In genomic region chr3:73813978-73814292, GRCh38 we compare ENCODE assay signal across 24 cellular contexts.
"Had no signal": no experiment of that assay in that cellular context is flagged by ENCODE, and none has a peak within 500 bp of the region (broad histone marks: within the 10 kb centered on the region; RNA-seq: fewer than 3 reads in every experiment).

No MANE protein-coding gene starts in this region.

- DNase-seq: hypothalamus; immature natural killer cell; kidney; left colon; left lung; lower lobe of right lung; naive thymus-derived CD4-positive, alpha-beta T cell; occipital lobe; retina; right cardiac atrium; stimulated activated CD4-positive, alpha-beta T cell treated with anti-CD3 and anti-CD28 coated beads, Interleukin-12 subunit alpha, Interleukin-12 subunit beta, amount 100 ng/mL, for 4 hours; stimulated activated CD4-positive, alpha-beta T cell treated with anti-CD3 and anti-CD28 coated beads, Interleukin-15, amount 100 ng/mL, for 24 hours; stimulated activated CD4-positive, alpha-beta T cell treated with anti-CD3 and anti-CD28 coated beads, Interleukin-2, amount 100 ng/mL, for 24 hours; stimulated activated CD4-positive, alpha-beta T cell treated with anti-CD3 and anti-CD28 coated beads, Interleukin-4, amount 100 ng/mL, for 1 hour; stimulated activated naive B cell treated with anti-CD40 and anti-IgM and Interleukin-4, amounts not matched to agents 10 μg/mL and 1 μg/mL and 100 μg/mL, for 72 hours; stimulated activated naive CD8-positive, alpha-beta T cell treated with anti-CD3 and anti-CD28 coated beads, Interleukin-15, Interleukin-2, amounts not matched to agents 100 U/mL and 50 U/mL, for 24 hours; stomach; upper lobe of left lung had no signal

- H3K4me2 ChIP-seq: neural progenitor cell had no signal

- H3K4me3 ChIP-seq: left lung, lower lobe of right lung, neural progenitor cell, skin epidermis, stomach, suprapubic skin, tibial nerve, upper lobe of left lung had no signal

- H3K9ac ChIP-seq: neural progenitor cell had no signal

- H3K36me3 ChIP-seq: left lung, lower lobe of right lung, neural progenitor cell, neutrophil, stomach, suprapubic skin, tibial nerve, upper lobe of left lung, vagina had no signal

- H3K27me3 ChIP-seq: left lung, neural progenitor cell, neutrophil, stomach, suprapubic skin, tibial nerve, upper lobe of left lung, vagina had no signal

- H3K27ac ChIP-seq: left lung, lower lobe of right lung, neural progenitor cell, skin epidermis, stomach, suprapubic skin, tibial nerve, upper lobe of left lung, vagina had no signal

- H3K4me1 ChIP-seq: left lung, lower lobe of right lung, upper lobe of left lung, vagina had no signal

- H3K9me3 ChIP-seq: left lung, lower lobe of right lung, neutrophil, stomach, suprapubic skin, tibial nerve, upper lobe of left lung, vagina had no signal

- H2AFZ ChIP-seq: neural progenitor cell had no signal
